19 cellular contexts compared by ENCODE assay signal in the genomic region with DNA sequence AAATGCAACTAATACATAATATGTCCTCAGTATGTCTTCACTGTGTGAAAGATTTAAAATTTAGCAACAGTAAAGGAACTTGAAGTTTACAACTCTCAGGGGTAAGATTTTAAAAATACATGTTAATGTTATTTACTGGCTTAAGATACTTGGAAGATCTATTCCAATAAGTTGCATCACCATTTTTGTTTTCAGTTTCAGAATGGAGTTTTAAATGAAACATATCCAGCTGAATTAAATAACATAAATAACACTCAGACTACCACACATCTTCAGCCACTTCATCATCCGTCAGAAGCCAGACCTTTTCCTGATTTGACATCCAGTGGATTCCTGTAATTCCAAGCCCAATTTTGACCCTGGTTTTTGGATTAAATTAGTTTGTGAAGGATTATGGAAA. TPM values are rescaled to one million over a fixed set of nuclear protein-coding genes. Genes with fewer than 3 reads are reported as not detected.
DNase-seq lines count a peak whose midpoint lies in the region; ATAC-seq, FAIRE-seq and TF ChIP-seq lines count a peak whose summit lies in the region.
"Had no signal": no experiment of that assay in that cellular context is flagged by ENCODE, and none has a peak within 500 bp of the region (broad histone marks: within the 10 kb centered on the region; RNA-seq: fewer than 3 reads in every experiment).

No MANE protein-coding gene starts in this region.

- no TSS peak for BruUV-seq in HepG2 (replicated peaks; lab: Mats Ljungman, UMichigan)

- CTCF ChIA-PET in HepG2 (lab: Yijun Ruan, JAX; ENCODE audit: low intra/inter-chr PET ratio, low total read pairs) = no interaction called here

- H3K9me3 Mint-ChIP-seq in activated T-helper 2 cell treated with anti-CD3 and anti-CD28 coated beads, Interferon-gamma antibody, Interleukin-2, Interleukin-4, amounts not matched to agents 10 μg/mL and 5 μg/mL and 100 μg/mL, durations not matched to agents 14 hours and 24 hours and 36 hours = no peaks in the 10 kb centered on the region
- H3K9me3 Mint-ChIP-seq: CD4-positive, CD25-positive, alpha-beta regulatory T cell; H9 had no signal

- no peak overlapping the region for H3K4me2 ChIP-seq in HepG2 (ENCODE audit: low read depth, low read length)
- H3K4me2 ChIP-seq: A549 had no signal

- no peak for TF ChIP-seq EP300 in HepG2 (IDR thresholded peaks at IDR 0.05; ENCODE audit: low read depth in 2 of 2, low read length in 2 of 2)
- no peak for TF ChIP-seq EP300 in HepG2 (CRISPR knock-in tag; IDR thresholded peaks at IDR 0.05; ENCODE audit: borderline replicate concordance)

- peaks cover 2% of the 10 kb centered on the region for H3K79me2 ChIP-seq in HepG2 (ENCODE audit: insufficient read depth, low read length)

- no peak overlapping the region for H2AFZ ChIP-seq in HepG2 (ENCODE audit: low read length)

- no peak overlapping the region for H3K9ac ChIP-seq in liver (ENCODE audit: low read depth in 1 of 2, low read length in 2 of 2)
- H3K9ac ChIP-seq in HepG2 (ENCODE audit: insufficient read depth, low read depth, low read length) = no peak overlapping the region

- H3K4me3 ChIP-seq in liver (ENCODE audit: low read depth in 1 of 3, low read length in 3 of 3) = no peak overlapping the region
- H3K4me3 ChIP-seq in HepG2 (replicated peaks in 1 of 3; ENCODE audit: insufficient read depth in 1 of 3, low read depth in 2 of 3, low read length in 3 of 3) = no peak overlapping the region
- H3K4me3 ChIP-seq in fibroblast of the aortic adventitia (ENCODE audit: low read depth, low read length) = no peak overlapping the region
- H3K4me3 ChIP-seq in vagina = no peak overlapping the region
- H3K4me3 ChIP-seq: A549, Peyer's patch had no signal

- H3K4me3 Mint-ChIP-seq in T-helper 17 cell = peak overlapping the region; percentile 7
- no peak overlapping the region for H3K4me3 Mint-ChIP-seq in activated T-helper 2 cell treated with anti-CD3 and anti-CD28 coated beads, Interferon-gamma antibody, Interleukin-2, Interleukin-4, amounts not matched to agents 10 μg/mL and 5 μg/mL and 100 μg/mL, durations not matched to agents 14 hours and 24 hours and 36 hours (ENCODE audit: low read depth)
- H3K4me3 Mint-ChIP-seq: CD4-positive, CD25-positive, alpha-beta regulatory T cell; H9 had no signal

- H3K36me3 Mint-ChIP-seq in T-helper 17 cell (ENCODE audit: low read depth) = peaks cover 5% of the 10 kb centered on the region
- peaks cover 42% of the 10 kb centered on the region for H3K36me3 Mint-ChIP-seq in activated T-helper 2 cell treated with anti-CD3 and anti-CD28 coated beads, Interferon-gamma antibody, Interleukin-2, Interleukin-4, amounts not matched to agents 10 μg/mL and 5 μg/mL and 100 μg/mL, durations not matched to agents 14 hours and 24 hours and 36 hours (ENCODE audit: low read depth)

- H4K20me1 ChIP-seq in HepG2 (ENCODE audit: insufficient read depth, low read length) = no peaks in the 10 kb centered on the region

- in situ Hi-C loops in HepG2 (cut with HindIII; ENCODE audit: extremely low pct_ligation_motif_present, low pct_unique_long_range_greater_than_20kb) = no loop called here

- FAIRE-seq in HepG2 (lab: Jason Lieb, UNC) = no peak

- H3K36me3 ChIP-seq in liver (ENCODE audit: control insufficient read depth in 4 of 4, insufficient read depth in 3 of 4, low read depth in 1 of 4, low read length in 3 of 4) (peaks cover 2 to 31% (median 16%) of the 10 kb centered on the region in 4 donors), HepG2 (replicated peaks in 1 of 2; ENCODE audit: control insufficient read depth in 1 of 2, insufficient read depth in 2 of 2, low read length in 2 of 2) (peaks cover 14 to 31% of the 10 kb centered on the region in 2 experiments), vagina (peaks cover 0 to 28% of the 10 kb centered on the region in 2 donors)

- TF ChIP-seq CTCF in liver (IDR thresholded peaks at IDR 0.05; ENCODE audit: low read depth, low read length, missing input control) (no peak), HepG2 (CRISPR knock-in tag; IDR thresholded peaks at IDR 0.05) (no peak), fibroblast of the aortic adventitia (IDR thresholded peaks at IDR 0.05; ENCODE audit: insufficient read depth, low read length) (no peak), vagina (IDR thresholded peaks at IDR 0.05) (no peak)

- TF ChIP-seq POLR2A in HepG2 (IDR thresholded peaks at IDR 0.05; ENCODE audit: insufficient read depth in 1 of 2, low read depth in 2 of 2, low read length in 2 of 2) (no peak), vagina (IDR thresholded peaks at IDR 0.05) (no peak)

- H3K4me1 ChIP-seq in liver (ENCODE audit: control insufficient read depth in 4 of 4, insufficient read depth in 4 of 4, low read length in 3 of 4) = peaks cover 0 to 2% (median under 1%) of the 10 kb centered on the region in 4 donors
- no peaks in the 10 kb centered on the region for H3K4me1 ChIP-seq in HepG2 (ENCODE audit: insufficient read depth, low read length)
- H3K4me1 ChIP-seq in vagina = peaks cover 28% of the 10 kb centered on the region
- H3K4me1 ChIP-seq: A549, Peyer's patch had no signal

- no peak for TF ChIP-seq RAD21 in liver (IDR thresholded peaks at IDR 0.05)
- TF ChIP-seq RAD21 in HepG2 (CRISPR knock-in tag; IDR thresholded peaks at IDR 0.05) = no peak

- ATAC-seq in HepG2 = no peak
- ATAC-seq in T-helper 17 cell = no peak
- ATAC-seq in GM21825 (IDR thresholded peaks at IDR 0.05; ENCODE audit: unreplicated experiment) = no peak
- ATAC-seq: A549 had no signal

- H3K9me3 ChIP-seq in liver (ENCODE audit: control insufficient read depth in 4 of 4, low read length in 3 of 4) = no peaks in the 10 kb centered on the region
- H3K9me3 ChIP-seq in HepG2 (ENCODE audit: low read length) = no peaks in the 10 kb centered on the region
- H3K9me3 ChIP-seq in T-helper 17 cell (ENCODE audit: control insufficient read depth, low read length, poor library complexity, severe bottlenecking) = no peaks in the 10 kb centered on the region
- no peaks in the 10 kb centered on the region for H3K9me3 ChIP-seq in vagina
- H3K9me3 ChIP-seq: A549, Peyer's patch had no signal

- H3K27me3 Mint-ChIP-seq in T-helper 17 cell = no peaks in the 10 kb centered on the region
- no peaks in the 10 kb centered on the region for H3K27me3 Mint-ChIP-seq in activated T-helper 2 cell treated with anti-CD3 and anti-CD28 coated beads, Interferon-gamma antibody, Interleukin-2, Interleukin-4, amounts not matched to agents 10 μg/mL and 5 μg/mL and 100 μg/mL, durations not matched to agents 14 hours and 24 hours and 36 hours (ENCODE audit: low read depth)
- H3K27me3 Mint-ChIP-seq: CD4-positive, CD25-positive, alpha-beta regulatory T cell had no signal

- H3K27ac ChIP-seq in liver (ENCODE audit: low read depth in 1 of 2, low read length in 2 of 2) (no peak overlapping the region), HepG2 (ENCODE audit: extremely low read length, insufficient read depth, low read length) (no peak overlapping the region), vagina (peak overlapping the region; percentile 20)
- H3K27ac ChIP-seq: A549, Peyer's patch had no signal

- POLR2A ChIA-PET in HepG2 (lab: Yijun Ruan, JAX) = no interaction called here

- H3K4me1 Mint-ChIP-seq in T-helper 17 cell = peaks cover 8% of the 10 kb centered on the region
- peaks cover 5% of the 10 kb centered on the region for H3K4me1 Mint-ChIP-seq in activated T-helper 2 cell treated with anti-CD3 and anti-CD28 coated beads, Interferon-gamma antibody, Interleukin-2, Interleukin-4, amounts not matched to agents 10 μg/mL and 5 μg/mL and 100 μg/mL, durations not matched to agents 14 hours and 24 hours and 36 hours (ENCODE audit: low read depth)

- intact Hi-C loops in HepG2 (cut with micrococcal nuclease; ENCODE audit: unreplicated experiment) = loop anchor here (10.0 kb wide), 2 partner anchors 182 to 302 kb away; no protein-coding TSS in a partner anchor
- intact Hi-C loops in vagina (cut with DNase I) = no loop called here
- intact Hi-C loops in activated T-helper 2 cell treated with anti-CD3 and anti-CD28 coated beads, Interferon-gamma antibody, Interleukin-2, Interleukin-4, amounts not matched to agents 10 μg/mL and 5 μg/mL and 100 μg/mL, durations not matched to agents 14 hours and 24 hours and 36 hours (cut with micrococcal nuclease) = no loop called here

- WGBS in liver = 80% methylated on average over 1 of the region's 1 CpG
- WGBS in HepG2 (ENCODE audit: low lambda C conversion rate) = 97% methylated on average over 1 of the region's 1 CpG

- no peaks in the 10 kb centered on the region for H3K27me3 ChIP-seq in liver (ENCODE audit: control insufficient read depth in 4 of 4, insufficient read depth in 4 of 4, low read length in 3 of 4)
- H3K27me3 ChIP-seq in HepG2 (ENCODE audit: control insufficient read depth in 1 of 2, insufficient read depth in 2 of 2, low read length in 2 of 2) = no peaks in the 10 kb centered on the region
- no peaks in the 10 kb centered on the region for H3K27me3 ChIP-seq in vagina
- H3K27me3 ChIP-seq: Peyer's patch had no signal

- no peak overlapping the region for H3K27ac Mint-ChIP-seq in T-helper 17 cell
- no peak overlapping the region for H3K27ac Mint-ChIP-seq in activated T-helper 2 cell treated with anti-CD3 and anti-CD28 coated beads, Interferon-gamma antibody, Interleukin-2, Interleukin-4, amounts not matched to agents 10 μg/mL and 5 μg/mL and 100 μg/mL, durations not matched to agents 14 hours and 24 hours and 36 hours
- H3K27ac Mint-ChIP-seq: CD4-positive, CD25-positive, alpha-beta regulatory T cell had no signal

- DNase-seq in HepG2 (ENCODE audit: low spot score) = no peak
- no peak for DNase-seq in T-helper 17 cell
- peak; percentile 40 for DNase-seq in fibroblast of the aortic adventitia (ENCODE audit: low read depth)
- DNase-seq in vagina (ENCODE audit: extremely low spot score in 2 of 2) = no peak
- DNase-seq in activated T-helper 2 cell treated with anti-CD3 and anti-CD28 coated beads, Interferon-gamma antibody, Interleukin-2, Interleukin-4, amounts not matched to agents 10 μg/mL and 5 μg/mL and 100 μg/mL, durations not matched to agents 14 hours and 24 hours and 36 hours (ENCODE audit: low spot score) = no peak
- no peak for DNase-seq in SK-N-DZ (ENCODE audit: low spot score)
- DNase-seq: DMS79, H9, NCI-H1105 treated with DMSO at 0.1 percent for 48 hours, NCI-H187, NCI-H2171, NCI-H510A, NCI-H82, Peyer's patch, Right ventricle myocardium superior had no signal

RNA-seq across cellular contexts. Expression of gene AHR, which starts 44.3 kb away (rescaled TPM):
- total RNA-seq in liver (10 to 100 TPM; 29.7 to 61.2 TPM), HepG2 (2016; rRNA removed; fragmentation: Illumina TruSeq; extraction: Trizol) (31.3 and 34.1 TPM in 2 replicates), T-helper 17 cell (100 to 1,000 TPM; 139 to 208 TPM), fibroblast of the aortic adventitia (ENCODE audit: low replicate concordance) (326 and 493 TPM in 2 replicates), vagina (122 TPM)
- polyA plus RNA-seq in liver (10 to 100 TPM in 1 of 2 donors, 1 to 10 TPM in 1; 9.9 to 10.4 TPM), HepG2 (2011; rRNA removed) (9.0 and 10.0 TPM in 2 replicates)
- total RNA-seq in HepG2 (2016; cell fraction: cytosol; rRNA removed; fragmentation: Illumina TruSeq; extraction: Trizol; ENCODE audit: low read depth) = 1.7 and 3.1 TPM in 2 replicates
- total RNA-seq in HepG2 (2016; cell fraction: insoluble cytoplasmic fraction; rRNA removed; fragmentation: Illumina TruSeq; extraction: Trizol) = 30.9 and 33.5 TPM in 2 replicates
- total RNA-seq in HepG2 (2016; cell fraction: membrane; rRNA removed; fragmentation: Illumina TruSeq; extraction: Trizol) = 6.5 and 7.0 TPM in 2 replicates
- 32.0 and 45.9 TPM in 2 replicates for total RNA-seq in HepG2 (2016; cell fraction: nucleus; rRNA removed; fragmentation: Illumina TruSeq; extraction: Trizol)
- 3.4 and 7.6 TPM in 2 replicates for polyA plus RNA-seq in HepG2 (2011; cell fraction: cytosol; rRNA removed)
- polyA plus RNA-seq in HepG2 (2011; cell fraction: nucleus; rRNA removed) = 17.2 and 19.0 TPM in 2 replicates
- 19.9 and 20.0 TPM in 2 replicates for polyA plus RNA-seq in HepG2 (2012)
- 0.34 and 0.38 TPM in 2 replicates for polyA plus RNA-seq in HepG2 (2016; cell fraction: cytosol; fragmentation: Illumina TruSeq; extraction: Trizol; ENCODE audit: low read depth)
- 12.0 and 12.5 TPM in 2 replicates for polyA plus RNA-seq in HepG2 (2016; cell fraction: insoluble cytoplasmic fraction; fragmentation: Illumina TruSeq; extraction: Trizol; ENCODE audit: low read depth)
- polyA plus RNA-seq in HepG2 (2016; cell fraction: membrane; fragmentation: Illumina TruSeq; extraction: Trizol; ENCODE audit: low read depth) = 1.6 and 1.8 TPM in 2 replicates
- polyA plus RNA-seq in HepG2 (2016; cell fraction: nucleus; fragmentation: Illumina TruSeq; extraction: Trizol; ENCODE audit: insufficient read depth, low read depth) = 19.2 and 22.4 TPM in 2 replicates
- 8.4 and 12.3 TPM in 2 replicates for polyA minus RNA-seq in HepG2 (2011; rRNA and poly(A)+ RNA removed; ENCODE audit: low replicate concordance)
- polyA minus RNA-seq in HepG2 (2011; cell fraction: cytosol; rRNA and poly(A)+ RNA removed) = 26.4 and 26.5 TPM in 2 replicates
- 147 and 166 TPM in 2 replicates for polyA minus RNA-seq in HepG2 (2011; cell fraction: nucleus; rRNA and poly(A)+ RNA removed)
- total RNA-seq in activated T-helper 2 cell treated with anti-CD3 and anti-CD28 coated beads, Interferon-gamma antibody, Interleukin-2, Interleukin-4, amounts not matched to agents 10 μg/mL and 5 μg/mL and 100 μg/mL, durations not matched to agents 14 hours and 24 hours and 36 hours = 34.3 and 37.2 TPM in 2 replicates
- polyA plus RNA-seq in SK-N-DZ (2014; cell fraction: cytosol; rRNA removed) = 0.01 and 0.07 TPM in 2 replicates
- not detected in 2 replicates for polyA plus RNA-seq in SK-N-DZ (2014; cell fraction: nucleus; rRNA removed)
